ENCODE assay signal across 13 cellular contexts in the genomic region with DNA sequence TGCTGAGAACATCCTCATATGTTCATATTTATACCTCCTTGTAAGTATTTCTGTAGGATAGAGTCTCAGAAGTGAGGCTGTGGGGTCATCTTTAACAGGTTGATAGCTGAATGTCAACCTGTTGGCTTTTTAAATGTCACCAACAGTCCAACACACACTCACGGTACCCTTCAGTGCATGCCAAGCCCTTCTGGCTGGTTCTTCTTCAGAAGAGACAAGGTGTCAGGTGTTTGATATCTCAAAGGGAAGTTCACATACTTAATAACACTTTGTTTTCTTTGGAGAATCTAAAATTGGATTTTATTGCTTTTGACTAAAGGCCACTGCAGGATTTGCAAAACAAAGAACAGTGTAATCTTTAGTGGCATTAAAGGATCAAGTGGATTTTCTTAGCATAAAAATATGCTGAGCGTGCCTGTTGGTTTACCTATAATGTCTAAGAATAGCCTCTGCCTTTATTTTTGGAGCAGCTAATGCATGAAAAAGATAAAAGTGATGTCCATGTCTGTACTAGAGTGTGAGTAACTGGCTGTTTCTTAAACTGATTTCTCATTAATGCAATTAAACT. TPM values are rescaled to one million over a fixed set of nuclear protein-coding genes. Genes with fewer than 3 reads are reported as not detected.
A peak's percentile ranks its signal among the peaks of the same experiment; 100 is the strongest.
DNase-seq lines count a peak whose midpoint lies in the region; ATAC-seq, FAIRE-seq and TF ChIP-seq lines count a peak whose summit lies in the region.
"Had no signal": no experiment of that assay in that cellular context is flagged by ENCODE, and none has a peak within 500 bp of the region (broad histone marks: within the 10 kb centered on the region; RNA-seq: fewer than 3 reads in every experiment).

No MANE protein-coding gene starts in this region.

- intact Hi-C loops in activated CD8-positive, alpha-beta T cell treated with anti-CD3 and anti-CD28 coated beads for 36 hours (cut with micrococcal nuclease) = loop anchor here (2.0 kb wide), 1 partner anchor 57 kb away; no protein-coding TSS in a partner anchor
- intact Hi-C loops in left ventricle myocardium superior (cut with micrococcal nuclease) (loop anchor here (10.0 kb wide), 1 partner anchor 53 kb away; no protein-coding TSS in a partner anchor), thyroid gland (cut with DNase I) (no loop called here), dorsolateral prefrontal cortex (cut with DNase I) (no loop called here), pancreas (cut with DNase I) (no loop called here)

- no peaks in the 10 kb centered on the region for H3F3A ChIP-seq in SK-N-SH (replicated peaks; ENCODE audit: insufficient read depth)

- peak overlapping the region; percentile 67 to 76 for H3K4me3 Mint-ChIP-seq in activated T-cell treated with anti-CD3 and anti-CD28 coated beads, Interleukin-2, amount 50 U/mL, for 72 hours
- H3K4me3 Mint-ChIP-seq in activated CD8-positive, alpha-beta T cell treated with anti-CD3 and anti-CD28 coated beads for 36 hours = peak overlapping the region; percentile 69

- H3K9me3 Mint-ChIP-seq in activated T-cell treated with anti-CD3 and anti-CD28 coated beads, Interleukin-2, amount 50 U/mL, for 72 hours = no peaks in the 10 kb centered on the region
- H3K9me3 Mint-ChIP-seq in activated CD8-positive, alpha-beta T cell treated with anti-CD3 and anti-CD28 coated beads for 36 hours = no peaks in the 10 kb centered on the region

- H3K9me3 ChIP-seq in thyroid gland (no peaks in the 10 kb centered on the region), SK-N-SH (no peaks in the 10 kb centered on the region), pancreas (no peaks in the 10 kb centered on the region)

- no peaks in the 10 kb centered on the region for H4K20me1 ChIP-seq in SK-N-SH (ENCODE audit: insufficient read depth)

- H3K9ac ChIP-seq in SK-N-SH = no peak overlapping the region

- peaks cover 90% of the 10 kb centered on the region for H3K4me1 Mint-ChIP-seq in activated T-cell treated with anti-CD3 and anti-CD28 coated beads, Interleukin-2, amount 50 U/mL, for 72 hours (ENCODE audit: low read depth)
- peaks cover 88% of the 10 kb centered on the region for H3K4me1 Mint-ChIP-seq in activated CD8-positive, alpha-beta T cell treated with anti-CD3 and anti-CD28 coated beads for 36 hours (ENCODE audit: low read depth)

- no peak for ATAC-seq in activated T-cell treated with anti-CD3 and anti-CD28 coated beads, Interleukin-2, amount 50 U/mL, for 72 hours (replicated peaks in 1 of 2)
- ATAC-seq in activated CD8-positive, alpha-beta T cell treated with anti-CD3 and anti-CD28 coated beads for 36 hours = no peak
- ATAC-seq in left ventricle myocardium superior (peak; percentile 56), pancreas (no peak)
- ATAC-seq: left lobe of liver had no signal

- no peak overlapping the region for H2AFZ ChIP-seq in SK-N-SH (ENCODE audit: low read depth)

- H3K27me3 ChIP-seq in thyroid gland (no peaks in the 10 kb centered on the region), dorsolateral prefrontal cortex (no peaks in the 10 kb centered on the region), SK-N-SH (ENCODE audit: insufficient read depth) (no peaks in the 10 kb centered on the region), pancreas (no peaks in the 10 kb centered on the region)

- H3K36me3 ChIP-seq in thyroid gland (no peaks in the 10 kb centered on the region), SK-N-SH (replicated peaks in 1 of 2; ENCODE audit: control insufficient read depth in 1 of 2, insufficient read depth in 2 of 2, low read length in 1 of 2) (no peaks in the 10 kb centered on the region), pancreas (peaks cover 0 to 11% (median 0%) of the 10 kb centered on the region in 3 donors)

- CTCF ChIA-PET in activated CD8-positive, alpha-beta T cell treated with anti-CD3 and anti-CD28 coated beads for 36 hours (lab: Charles Lee) = interaction anchor here (0.8 to 4.4 kb wide), 7 partner anchors 10 to 212 kb away, joined by 3 to 18 read pairs (median 4); a partner anchor contains a TSS
- CTCF ChIA-PET in SK-N-SH (lab: Yijun Ruan, JAX) = interaction anchor here (0.8 to 1.8 kb wide), 3 partner anchors 18 to 213 kb away, joined by 3 to 4 read pairs (median 3); no protein-coding TSS in a partner anchor

- no peaks in the 10 kb centered on the region for H3K9me2 ChIP-seq in SK-N-SH

- TF ChIP-seq EP300 in SK-N-SH (IDR thresholded peaks at IDR 0.05; ENCODE audit: borderline replicate concordance in 1 of 2, low read depth in 1 of 2, low read length in 1 of 2) = no peak

- H3K4me3 ChIP-seq in thyroid gland (replicated peaks in 1 of 3) (no peak overlapping the region), dorsolateral prefrontal cortex (no peak overlapping the region), SK-N-SH (ENCODE audit: low read depth in 2 of 2, low read length in 1 of 2) (no peak overlapping the region), pancreas (no peak overlapping the region)

- H3K27ac ChIP-seq in thyroid gland (peak overlapping the region in 2 of 3 donors; percentile 51 to 56), dorsolateral prefrontal cortex (no peak overlapping the region), SK-N-SH (ENCODE audit: low read depth in 2 of 2, low read length in 1 of 2) (no peak overlapping the region), pancreas (no peak overlapping the region)

- no peak for TF ChIP-seq RAD21 in SK-N-SH (IDR thresholded peaks at IDR 0.05; ENCODE audit: low read length)

- peaks cover 50 to 85% of the 10 kb centered on the region in 2 donors for H3K4me1 ChIP-seq in thyroid gland
- peaks cover 9 to 10% of the 10 kb centered on the region in 2 experiments; a peak in 1 of 4 replicates for H3K4me1 ChIP-seq in SK-N-SH (ENCODE audit: control insufficient read depth in 1 of 2, insufficient read depth in 2 of 2, low read depth in 1 of 2, low read length in 1 of 2)
- peaks cover 3 to 22% (median 5%) of the 10 kb centered on the region in 3 donors for H3K4me1 ChIP-seq in pancreas

- H3K4me2 ChIP-seq in SK-N-SH = no peak overlapping the region

- POLR2A ChIA-PET in activated CD8-positive, alpha-beta T cell treated with anti-CD3 and anti-CD28 coated beads for 36 hours (lab: Charles Lee) = interaction anchor here (0.8 to 6.1 kb wide), 2 partner anchors 58 to 112 kb away, joined by 3 to 50 read pairs; no protein-coding TSS in a partner anchor
- POLR2A ChIA-PET in SK-N-SH (lab: Yijun Ruan, JAX) = no interaction called here

- WGBS in thyroid gland, 2 donors = 75 to 76% methylated on average over 2 of the region's 2 CpGs
- WGBS in SK-N-SH (ENCODE audit: low lambda C conversion rate) = 98% methylated on average over 2 of the region's 2 CpGs
- WGBS in pancreas, 2 donors = 86 to 92% methylated on average over 2 of the region's 2 CpGs

- FAIRE-seq in pancreas (lab: Jason Lieb, UNC) = no peak

- no peak for TF ChIP-seq POLR2A in thyroid gland (IDR thresholded peaks at IDR 0.05)

- H3K36me3 Mint-ChIP-seq in activated T-cell treated with anti-CD3 and anti-CD28 coated beads, Interleukin-2, amount 50 U/mL, for 72 hours (ENCODE audit: insufficient read depth in 2 of 2) = peaks cover 0 to 4% of the 10 kb centered on the region in 2 donors
- peaks cover 80% of the 10 kb centered on the region for H3K36me3 Mint-ChIP-seq in activated CD8-positive, alpha-beta T cell treated with anti-CD3 and anti-CD28 coated beads for 36 hours (ENCODE audit: low read depth)

- no peaks in the 10 kb centered on the region for H3K27me3 Mint-ChIP-seq in activated T-cell treated with anti-CD3 and anti-CD28 coated beads, Interleukin-2, amount 50 U/mL, for 72 hours (ENCODE audit: low read depth)
- H3K27me3 Mint-ChIP-seq in activated CD8-positive, alpha-beta T cell treated with anti-CD3 and anti-CD28 coated beads for 36 hours = no peaks in the 10 kb centered on the region

- no peak for TF ChIP-seq CTCF in activated CD8-positive, alpha-beta T cell treated with anti-CD3 and anti-CD28 coated beads for 36 hours (IDR thresholded peaks at IDR 0.05)
- TF ChIP-seq CTCF in thyroid gland (IDR thresholded peaks at IDR 0.05) (no peak), dorsolateral prefrontal cortex (IDR thresholded peaks at IDR 0.05 in 54 of 56, conservative IDR thresholded peaks at IDR 0.05 in 2 of 56; ENCODE audit: low read depth in 1 of 56, partially characterized antibody in 56 of 56) (no peak), SK-N-SH (IDR thresholded peaks at IDR 0.05) (no peak), pancreas (IDR thresholded peaks at IDR 0.05) (no peak)

- H3K79me2 ChIP-seq in SK-N-SH (ENCODE audit: insufficient read depth) = no peaks in the 10 kb centered on the region

- H3K27ac Mint-ChIP-seq in activated T-cell treated with anti-CD3 and anti-CD28 coated beads, Interleukin-2, amount 50 U/mL, for 72 hours = no peak overlapping the region
- peak overlapping the region; percentile 34 for H3K27ac Mint-ChIP-seq in activated CD8-positive, alpha-beta T cell treated with anti-CD3 and anti-CD28 coated beads for 36 hours

- DNase-seq in activated T-cell treated with anti-CD3 and anti-CD28 coated beads, Interleukin-2, amount 50 U/mL, for 72 hours = no peak
- no peak for DNase-seq in activated T-cell treated with anti-CD3 and anti-CD28 coated beads, Interleukin-2, amount 50 U/mL, for 48 hours
- DNase-seq in activated CD8-positive, alpha-beta T cell treated with anti-CD3 and anti-CD28 coated beads for 36 hours = no peak
- no peak for DNase-seq in left ventricle myocardium superior
- no peak for DNase-seq in thyroid gland
- no peak for DNase-seq in dorsolateral prefrontal cortex
- no peak for DNase-seq in SK-N-SH
- DNase-seq in pancreas = no peak
- DNase-seq: ACHN; activated CD4-positive, alpha-beta T cell treated with anti-CD3 and anti-CD28 coated beads, Interleukin-2, amount 50 U/mL, for 1 hour; activated gamma-delta T cell; NCI-H1048 had no signal

TF ChIP-seq in SK-N-SH, 30 proteins besides CTCF, POLR2A, EP300 and RAD21 (continues in another document):
- no peak for TF ChIP-seq NFIC (IDR thresholded peaks at IDR 0.05; ENCODE audit: borderline replicate concordance)
- no peak for TF ChIP-seq GATA2 (CRISPR knock-in tag; IDR thresholded peaks at IDR 0.05)
- no peak for TF ChIP-seq RFX5 (IDR thresholded peaks at IDR 0.05; ENCODE audit: low read length)
- TF ChIP-seq CHD2 (IDR thresholded peaks at IDR 0.05; ENCODE audit: low read length, partially characterized antibody) = no peak
- TF ChIP-seq TAF1 (IDR thresholded peaks at IDR 0.05; ENCODE audit: borderline replicate concordance, low read depth, low read length) = no peak
- TF ChIP-seq EZH2phosphoT487 (IDR thresholded peaks at IDR 0.05; ENCODE audit: borderline replicate concordance, low read depth) = no peak
- no peak for TF ChIP-seq FOSL2 (IDR thresholded peaks at IDR 0.05; ENCODE audit: borderline replicate concordance, low read depth)

RNA-seq across cellular contexts. Expression of a gene that starts 58.2 kb away (rescaled TPM):
- 10 to 100 TPM; 36.5 to 48.2 TPM for total RNA-seq in activated T-cell treated with anti-CD3 and anti-CD28 coated beads, Interleukin-2, amount 50 U/mL, for 72 hours
- 10 to 100 TPM; 51.0 to 51.5 TPM for total RNA-seq in activated CD8-positive, alpha-beta T cell treated with anti-CD3 and anti-CD28 coated beads for 36 hours
- total RNA-seq in left ventricle myocardium superior (115 TPM), thyroid gland (10 to 100 TPM; 43.0 to 66.2 (median 55.6) TPM), dorsolateral prefrontal cortex (10 to 100 TPM; 20.4 to 80.4 (median 36.4) TPM), pancreas (10 to 100 TPM; 18.3 to 44.0 (median 28.7) TPM)
- polyA plus RNA-seq in SK-N-SH (2012; rRNA removed) (50.6 and 60.7 TPM in 2 replicates), pancreas (10 to 100 TPM; 31.6 to 55.3 TPM)
- 30.9 and 42.1 TPM in 2 replicates for polyA plus RNA-seq in SK-N-SH (2012; cell fraction: cytosol; rRNA removed)
- 66.8 and 95.4 TPM in 2 replicates for polyA plus RNA-seq in SK-N-SH (2012; cell fraction: nucleus; rRNA removed)

Comparison
In these comparisons a context has a peak if more than half of its experiments do, and no peak if none do; other contexts are left out.
1. H3K27ac ChIP-seq: peak in thyroid gland (2 of 3); none in dorsolateral prefrontal cortex (0 of 59), SK-N-SH (0 of 2) and pancreas (0 of 4).
2. intact Hi-C loops: an anchor here in activated CD8-positive, alpha-beta T cell treated with anti-CD3 and anti-CD28 coated beads for 36 hours (2.0 kb wide) and left ventricle myocardium superior (10.0 kb wide); none called in thyroid gland, dorsolateral prefrontal cortex and pancreas.